8 cellular contexts compared by ENCODE assay signal in the genomic region with DNA sequence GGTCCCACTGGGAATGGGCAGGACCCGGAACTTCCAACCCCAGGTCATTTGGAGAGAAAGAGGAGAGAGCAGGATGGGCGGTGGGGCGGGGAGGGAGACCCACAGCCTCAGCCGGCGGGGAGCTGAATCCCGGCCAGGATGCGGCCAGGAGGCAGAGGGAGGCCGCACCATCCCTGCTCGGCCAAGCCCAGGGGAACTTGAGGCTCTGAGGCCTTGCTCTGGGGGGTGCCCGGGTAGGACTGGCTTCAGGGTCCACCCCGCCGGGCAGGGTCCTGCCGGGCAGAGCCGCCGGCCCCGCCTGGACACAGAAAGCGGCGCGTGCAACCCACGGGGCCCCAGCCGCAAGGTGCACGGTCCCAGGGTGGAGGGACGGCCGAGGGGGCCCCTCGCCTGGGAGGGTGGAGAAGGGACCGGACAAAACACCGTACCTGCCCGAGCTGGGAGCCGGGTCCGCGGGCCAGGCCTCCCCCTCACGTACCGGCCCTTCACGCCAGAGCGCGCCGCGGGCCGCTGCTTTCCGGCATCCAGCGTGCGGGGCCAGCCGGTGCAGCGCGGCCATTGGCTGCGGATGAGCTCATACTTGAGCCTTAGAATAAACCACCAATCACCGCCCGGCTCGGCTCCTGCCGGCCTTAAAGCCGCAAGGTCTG. TPM values are rescaled to one million over a fixed set of nuclear protein-coding genes. Genes with fewer than 3 reads are reported as not detected.
DNase-seq lines count a peak whose midpoint lies in the region; ATAC-seq and TF ChIP-seq lines count a peak whose summit lies in the region.

A gene with protein sequence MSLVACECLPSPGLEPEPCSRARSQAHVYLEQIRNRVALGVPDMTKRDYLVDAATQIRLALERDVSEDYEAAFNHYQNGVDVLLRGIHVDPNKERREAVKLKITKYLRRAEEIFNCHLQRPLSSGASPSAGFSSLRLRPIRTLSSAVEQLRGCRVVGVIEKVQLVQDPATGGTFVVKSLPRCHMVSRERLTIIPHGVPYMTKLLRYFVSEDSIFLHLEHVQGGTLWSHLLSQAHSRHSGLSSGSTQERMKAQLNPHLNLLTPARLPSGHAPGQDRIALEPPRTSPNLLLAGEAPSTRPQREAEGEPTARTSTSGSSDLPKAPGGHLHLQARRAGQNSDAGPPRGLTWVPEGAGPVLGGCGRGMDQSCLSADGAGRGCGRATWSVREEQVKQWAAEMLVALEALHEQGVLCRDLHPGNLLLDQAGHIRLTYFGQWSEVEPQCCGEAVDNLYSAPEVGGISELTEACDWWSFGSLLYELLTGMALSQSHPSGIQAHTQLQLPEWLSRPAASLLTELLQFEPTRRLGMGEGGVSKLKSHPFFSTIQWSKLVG (minus strand): TSS at position 509 of the 650 bp plus-strand sequence. CDS start 1,719 bp downstream, outside the sequence.

- peak within 1 kb of the TSS in 7 of 10 donors; percentile 67 to 85 (median 83) for H3K27ac Mint-ChIP-seq in naive thymus-derived CD8-positive, alpha-beta T cell

- TF ChIP-seq CTCF in KMS-11 (conservative IDR thresholded peaks at IDR 0.05; ENCODE audit: low read depth, low read length) (no peak), Peyer's patch (IDR thresholded peaks at IDR 0.05) (no peak), fibroblast of the aortic adventitia (IDR thresholded peaks at IDR 0.05; ENCODE audit: insufficient read depth, low read length) (no peak)

- H3K36me3 ChIP-seq in KMS-11 (ENCODE audit: insufficient read depth) (no peaks in the 10 kb centered on the region), Peyer's patch (no peaks in the 10 kb centered on the region)

- H2AFZ ChIP-seq in KMS-11 (ENCODE audit: low read depth): peak within 1 kb of the TSS; percentile 67

- no peaks in the 10 kb centered on the region for H3K79me2 ChIP-seq in KMS-11 (ENCODE audit: insufficient read depth, low read depth)

- H4K20me1 ChIP-seq in KMS-11 (ENCODE audit: insufficient read depth): no peaks in the 10 kb centered on the region

- H3K4me1 Mint-ChIP-seq in naive thymus-derived CD8-positive, alpha-beta T cell: peaks cover 0 to 11% (median 3%) of the 10 kb centered on the region in 4 donors

- ATAC-seq in GM21526 (IDR thresholded peaks at IDR 0.05; ENCODE audit: low FRiP score, unreplicated experiment): peak; percentile 93
- peak; percentile 98 to 99 for ATAC-seq in naive thymus-derived CD8-positive, alpha-beta T cell

- peak within 1 kb of the TSS; percentile 89 for H3K9ac ChIP-seq in KMS-11

- H3K27ac ChIP-seq in KMS-11 (no peak within 1 kb of the TSS), Peyer's patch (peak within 1 kb of the TSS in 2 of 4 donors; percentile 20 to 71)

- no peak within 1 kb of the TSS for H3K4me3 ChIP-seq in KMS-11 (IDR thresholded peaks at IDR 0.05; ENCODE audit: insufficient read depth, low read depth, low read length)
- peak within 1 kb of the TSS; percentile 58 to 68 (median 66) for H3K4me3 ChIP-seq in Peyer's patch
- H3K4me3 ChIP-seq in fibroblast of the aortic adventitia (ENCODE audit: low read depth, low read length): peak within 1 kb of the TSS; percentile 58

- DNase-seq in COR-L47 (lab: John Stamatoyannopoulos, UW) (peak; percentile 89), Peyer's patch (peak; percentile 80 to 91 (median 89)), fibroblast of the aortic adventitia (ENCODE audit: low read depth) (peak; percentile 68)
- peak; percentile 44 for DNase-seq in activated effector memory CD4-positive, alpha-beta T cell treated with Interleukin-2 at 50 U/mL for 16 hours
- DNase-seq in naive thymus-derived CD8-positive, alpha-beta T cell: peak; percentile 46 to 87 (median 64)
- DNase-seq in stimulated activated naive CD4-positive, alpha-beta T cell (lab: John Stamatoyannopoulos, UW): peak; percentile 49 to 71 (median 61)

- peaks cover 0 to 5% (median 0%) of the 10 kb centered on the region in 5 donors for H3K27me3 Mint-ChIP-seq in naive thymus-derived CD8-positive, alpha-beta T cell

- no peaks in the 10 kb centered on the region for H3K36me3 Mint-ChIP-seq in naive thymus-derived CD8-positive, alpha-beta T cell

- H3K4me1 ChIP-seq in KMS-11 (ENCODE audit: low read depth, poor library complexity, severe bottlenecking) (no peaks in the 10 kb centered on the region), Peyer's patch (peaks cover 0 to 11% (median 2%) of the 10 kb centered on the region in 4 donors)

- H3K27me3 ChIP-seq in KMS-11 (ENCODE audit: insufficient read depth, low read depth): no peaks in the 10 kb centered on the region
- H3K27me3 ChIP-seq in Peyer's patch: no peaks in the 10 kb centered on the region

- H3K9me3 Mint-ChIP-seq in naive thymus-derived CD8-positive, alpha-beta T cell: no peaks in the 10 kb centered on the region

- H3K4me3 Mint-ChIP-seq in naive thymus-derived CD8-positive, alpha-beta T cell: peak within 1 kb of the TSS; percentile 64 to 83 (median 72)

- peak within 1 kb of the TSS; percentile 84 for H3K4me2 ChIP-seq in KMS-11

- TF ChIP-seq POLR2A in Peyer's patch (IDR thresholded peaks at IDR 0.05): no peak

- POLR2A ChIA-PET in naive thymus-derived CD8-positive, alpha-beta T cell (lab: Charles Lee): interaction anchor here (0.8 to 1.1 kb wide), 2 partner anchors 80 to 156 kb away, joined by 3 read pairs; a partner anchor contains a TSS

- no peaks in the 10 kb centered on the region for H3K9me3 ChIP-seq in Peyer's patch

RNA-seq across cellular contexts. Expression of the gene that starts here (rescaled TPM):
- total RNA-seq in Peyer's patch: 10 to 100 TPM in 1 of 4 donors, 1 to 10 TPM in 3; 4.2 to 12.7 (median 6.7) TPM
- total RNA-seq in fibroblast of the aortic adventitia (ENCODE audit: low replicate concordance): 0.09 and 1.6 TPM in 2 replicates
- total RNA-seq in naive thymus-derived CD8-positive, alpha-beta T cell: 1 to 10 TPM; 3.8 to 6.4 TPM
- polyA plus RNA-seq in naive thymus-derived CD8-positive, alpha-beta T cell: 1 to 10 TPM in 2 of 3 donors, under 1 TPM in 1; 0.50 to 3.6 (median 1.7) TPM
